31 cellular contexts compared by ENCODE assay signal in genomic region chr6:7098974-7099373, GRCh38.
"Had no signal": no experiment of that assay in that cellular context is flagged by ENCODE, and none has a peak within 500 bp of the region (broad histone marks: within the 10 kb centered on the region; RNA-seq: fewer than 3 reads in every experiment).

No MANE protein-coding gene starts in this region.

- H3K27ac Mint-ChIP-seq: activated CD4-positive, alpha-beta memory T cell treated with anti-CD3 and anti-CD28 coated beads, Interleukin-2, amount 10 ng/mL, durations not matched to agents 7 days and 5 days; activated CD4-positive, alpha-beta T cell treated with anti-CD3 and anti-CD28 coated beads, Interleukin-2, amount 10 ng/mL, durations not matched to agents 7 days and 5 days; activated naive CD4-positive, alpha-beta T cell treated with anti-CD3 and anti-CD28 coated beads for 36 hours; activated naive CD4-positive, alpha-beta T cell treated with anti-CD3 and anti-CD28 coated beads, Interleukin-2, amount 50 U/mL, for 24 hours; activated naive CD8-positive, alpha-beta T cell treated with anti-CD3 and anti-CD28 coated beads for 36 hours; activated naive CD8-positive, alpha-beta T cell treated with anti-CD3 and anti-CD28 coated beads, Interleukin-2, amount 50 U/mL, for 24 hours; activated T-helper 17 cell treated with anti-CD3 and anti-CD28 coated beads, Interleukin-2, amount 50 U/mL, for 72 hours; WTC11 had no signal

- H3K9me3 Mint-ChIP-seq: activated CD4-positive, alpha-beta memory T cell treated with anti-CD3 and anti-CD28 coated beads, Interleukin-2, amount 10 ng/mL, durations not matched to agents 7 days and 5 days; activated CD4-positive, alpha-beta T cell treated with anti-CD3 and anti-CD28 coated beads, Interleukin-2, amount 10 ng/mL, durations not matched to agents 7 days and 5 days; activated naive CD4-positive, alpha-beta T cell treated with anti-CD3 and anti-CD28 coated beads for 36 hours; activated naive CD4-positive, alpha-beta T cell treated with anti-CD3 and anti-CD28 coated beads, Interleukin-2, amount 50 U/mL, for 24 hours; activated naive CD8-positive, alpha-beta T cell treated with anti-CD3 and anti-CD28 coated beads for 36 hours; activated naive CD8-positive, alpha-beta T cell treated with anti-CD3 and anti-CD28 coated beads, Interleukin-2, amount 50 U/mL, for 24 hours; activated T-cell treated with anti-CD3 and anti-CD28 coated beads, Interleukin-2, amount 50 U/mL, for 4 hours; activated T-helper 17 cell treated with anti-CD3 and anti-CD28 coated beads, Interleukin-2, amount 50 U/mL, for 72 hours; WTC11 had no signal

- H3K4me1 Mint-ChIP-seq: activated CD4-positive, alpha-beta memory T cell treated with anti-CD3 and anti-CD28 coated beads, Interleukin-2, amount 10 ng/mL, durations not matched to agents 7 days and 5 days had no signal

- H3K36me3 Mint-ChIP-seq: activated naive CD4-positive, alpha-beta T cell treated with anti-CD3 and anti-CD28 coated beads, Interleukin-2, amount 50 U/mL, for 24 hours; activated naive CD8-positive, alpha-beta T cell treated with anti-CD3 and anti-CD28 coated beads for 36 hours; WTC11 had no signal

- H3K27me3 Mint-ChIP-seq: activated naive CD4-positive, alpha-beta T cell treated with anti-CD3 and anti-CD28 coated beads, Interleukin-2, amount 50 U/mL, for 24 hours; activated naive CD8-positive, alpha-beta T cell treated with anti-CD3 and anti-CD28 coated beads, Interleukin-2, amount 50 U/mL, for 24 hours had no signal

- H3K4me1 ChIP-seq: adrenal gland, body of pancreas, colonic mucosa, esophagus squamous epithelium had no signal

- H3K27me3 ChIP-seq: adrenal gland, body of pancreas, cardiac muscle cell, colonic mucosa, esophagus squamous epithelium had no signal

- FAIRE-seq: endometrium, endothelial cell of umbilical vein, frontal cortex had no signal

- DNase-seq: activated CD4-positive, alpha-beta memory T cell treated with anti-CD3 and anti-CD28 coated beads, Interleukin-2, amount 10 ng/mL, durations not matched to agents 7 days and 5 days; activated CD4-positive, alpha-beta T cell treated with anti-CD3 and anti-CD28 coated beads for 1 hour; activated CD4-positive, alpha-beta T cell treated with anti-CD3 and anti-CD28 coated beads for 4 hours; activated CD4-positive, alpha-beta T cell treated with anti-CD3 and anti-CD28 coated beads, Interleukin-2, amount 10 ng/mL, durations not matched to agents 7 days and 5 days; activated CD4-positive, alpha-beta T cell treated with anti-CD3 and anti-CD28 coated beads, Interleukin-2, amount 50 U/mL, for 4 hours; activated CD8-positive, alpha-beta memory T cell treated with anti-CD3 and anti-CD28 coated beads, Interleukin-2, amount 50 U/mL, for 48 hours; activated effector memory CD4-positive, alpha-beta T cell treated with Interleukin-2 at 50 U/mL for 16 hours; activated gamma-delta T cell treated with Interleukin-2 at 50 U/mL for 16 hours; activated naive CD4-positive, alpha-beta T cell treated with anti-CD3 and anti-CD28 coated beads for 36 hours; activated naive CD8-positive, alpha-beta T cell treated with anti-CD3 and anti-CD28 coated beads for 36 hours; activated naive CD8-positive, alpha-beta T cell treated with anti-CD3 and anti-CD28 coated beads, Interleukin-2, amount 50 U/mL, for 24 hours; activated T-cell treated with anti-CD3 and anti-CD28 coated beads, Interleukin-2, amount 50 U/mL, for 4 hours; adrenal gland; amygdala; aorta; body of pancreas; central memory CD4-positive, alpha-beta T cell; cerebellar nuclear complex; colonic mucosa; effector CD8-positive, alpha-beta T cell; esophagus squamous epithelium; glutamatergic neuron; T-helper 2 cell had no signal

- H3K4me3 Mint-ChIP-seq: activated CD4-positive, alpha-beta memory T cell treated with anti-CD3 and anti-CD28 coated beads, Interleukin-2, amount 10 ng/mL, durations not matched to agents 7 days and 5 days; activated CD4-positive, alpha-beta T cell treated with anti-CD3 and anti-CD28 coated beads, Interleukin-2, amount 10 ng/mL, durations not matched to agents 7 days and 5 days; activated naive CD4-positive, alpha-beta T cell treated with anti-CD3 and anti-CD28 coated beads for 36 hours; activated naive CD4-positive, alpha-beta T cell treated with anti-CD3 and anti-CD28 coated beads, Interleukin-2, amount 50 U/mL, for 24 hours; activated naive CD8-positive, alpha-beta T cell treated with anti-CD3 and anti-CD28 coated beads for 36 hours; activated naive CD8-positive, alpha-beta T cell treated with anti-CD3 and anti-CD28 coated beads, Interleukin-2, amount 50 U/mL, for 24 hours; activated T-cell treated with anti-CD3 and anti-CD28 coated beads, Interleukin-2, amount 50 U/mL, for 4 hours; activated T-helper 17 cell treated with anti-CD3 and anti-CD28 coated beads, Interleukin-2, amount 50 U/mL, for 72 hours; WTC11 had no signal

- H3K27ac ChIP-seq: adrenal gland, body of pancreas, cardiac muscle cell, colonic mucosa, epithelial cell of prostate, esophagus squamous epithelium had no signal

- H3K36me3 ChIP-seq: adrenal gland, cardiac muscle cell, colonic mucosa, esophagus squamous epithelium had no signal

- H3K9me3 ChIP-seq: adrenal gland, body of pancreas, colonic mucosa, esophagus squamous epithelium had no signal

- H3K4me3 ChIP-seq: adrenal gland, body of pancreas, cardiac muscle cell, colonic mucosa, esophagus squamous epithelium had no signal

- ATAC-seq: activated naive CD8-positive, alpha-beta T cell treated with anti-CD3 and anti-CD28 coated beads, Interleukin-2, amount 50 U/mL, for 24 hours; activated T-cell treated with anti-CD3 and anti-CD28 coated beads, Interleukin-2, amount 50 U/mL, for 4 hours; activated T-helper 17 cell treated with anti-CD3 and anti-CD28 coated beads, Interleukin-2, amount 50 U/mL, for 72 hours; body of pancreas; WTC11 had no signal
